17 cellular contexts compared by ENCODE assay signal in genomic region chr7:156230576-156230975, GRCh38.
DNase-seq lines count a peak whose midpoint lies in the region; TF ChIP-seq lines count a peak whose summit lies in the region.
"Had no signal": no experiment of that assay in that cellular context is flagged by ENCODE, and none has a peak within 500 bp of the region (broad histone marks: within the 10 kb centered on the region; RNA-seq: fewer than 3 reads in every experiment).

No MANE protein-coding gene starts in this region.

- no peaks in the 10 kb centered on the region for H3K36me3 ChIP-seq in esophagus squamous epithelium
- H3K36me3 ChIP-seq: BLaER1 had no signal

- no peaks in the 10 kb centered on the region for H3K4me1 ChIP-seq in esophagus squamous epithelium
- H3K4me1 ChIP-seq: BLaER1, Caco-2 had no signal

- no peak overlapping the region for H3K27ac ChIP-seq in coronary artery
- no peak overlapping the region for H3K27ac ChIP-seq in esophagus squamous epithelium
- H3K27ac ChIP-seq: 22Rv1, BLaER1, C4-2B had no signal

- H3K27me3 ChIP-seq in esophagus squamous epithelium: no peaks in the 10 kb centered on the region
- H3K27me3 ChIP-seq: BLaER1 had no signal

- WGBS in esophagus squamous epithelium, 2 donors: 84 to 89% methylated on average over 12 of the region's 12 CpGs

- no peak for TF ChIP-seq POLR2A in esophagus squamous epithelium (IDR thresholded peaks at IDR 0.05)

- intact Hi-C loops in esophagus squamous epithelium (cut with DNase I): no loop called here

- H3K9me3 ChIP-seq in esophagus squamous epithelium: no peaks in the 10 kb centered on the region

- DNase-seq in activated CD8-positive, alpha-beta memory T cell treated with anti-CD3 and anti-CD28 coated beads for 24 hours: peak; percentile 7
- DNase-seq in activated CD8-positive, alpha-beta memory T cell treated with anti-CD3 and anti-CD28 coated beads, Interleukin-2, amount 50 U/mL, for 4 hours: no peak
- peak; percentile 8 for DNase-seq in coronary artery (ENCODE audit: low spot score)
- peak; percentile 11 for DNase-seq in islet precursor cell
- peak; percentile 26 for DNase-seq in mesenteric fat pad (ENCODE audit: low spot score)
- no peak for DNase-seq in NCI-H345 treated with DMSO at 0.1 percent for 48 hours (lab: John Stamatoyannopoulos, UW; ENCODE audit: unreplicated experiment)
- no peak for DNase-seq in NCI-H2029 (lab: John Stamatoyannopoulos, UW)
- no peak for DNase-seq in esophagus squamous epithelium (lab: John Stamatoyannopoulos, UW)
- DNase-seq: Caco-2; CD4-positive, CD25-positive, alpha-beta regulatory T cell; DMS153; DND-41; H9 had no signal

- no peak for TF ChIP-seq CTCF in coronary artery (IDR thresholded peaks at IDR 0.05)
- TF ChIP-seq CTCF in esophagus squamous epithelium (IDR thresholded peaks at IDR 0.05): no peak

- no peak overlapping the region for H3K4me3 ChIP-seq in coronary artery
- no peak overlapping the region for H3K4me3 ChIP-seq in esophagus squamous epithelium
- H3K4me3 ChIP-seq: BLaER1, GM23338 had no signal

Comparison
In these comparisons a context has a peak if more than half of its experiments do, and no peak if none do; other contexts are left out.
1. DNase-seq: peak in activated CD8-positive, alpha-beta memory T cell treated with anti-CD3 and anti-CD28 coated beads for 24 hours (single experiment), coronary artery (single experiment), islet precursor cell (single experiment) and mesenteric fat pad (single experiment); none in activated CD8-positive, alpha-beta memory T cell treated with anti-CD3 and anti-CD28 coated beads, Interleukin-2, amount 50 U/mL, for 4 hours (single experiment), NCI-H345 treated with DMSO at 0.1 percent for 48 hours (single experiment), NCI-H2029 (single experiment) and esophagus squamous epithelium (single experiment).